8 cellular contexts compared by ENCODE assay signal in genomic region chr3:15427981-15428380, GRCh38. TPM values are rescaled to one million over a fixed set of nuclear protein-coding genes. Genes with fewer than 3 reads are reported as not detected.
A peak's percentile ranks its signal among the peaks of the same experiment; 100 is the strongest.
DNase-seq lines count a peak whose midpoint lies in the region; ATAC-seq lines count a peak whose summit lies in the region.

No MANE protein-coding gene starts in this region.

- peaks cover 60% of the 10 kb centered on the region for H3K4me1 Mint-ChIP-seq in activated naive CD8-positive, alpha-beta T cell (ENCODE audit: low read depth)
- H3K4me1 Mint-ChIP-seq in stimulated activated naive CD8-positive, alpha-beta T cell treated with anti-CD3 and anti-CD28 coated beads, Interleukin-15, amount 100 ng/mL, for 72 hours = peaks cover 62% of the 10 kb centered on the region

- H3K27me3 Mint-ChIP-seq in activated naive CD8-positive, alpha-beta T cell = no peaks in the 10 kb centered on the region
- H3K27me3 Mint-ChIP-seq in stimulated activated naive CD8-positive, alpha-beta T cell treated with anti-CD3 and anti-CD28 coated beads, Interleukin-15, amount 100 ng/mL, for 72 hours = no peaks in the 10 kb centered on the region

- H3K27ac Mint-ChIP-seq in activated naive CD8-positive, alpha-beta T cell = peak overlapping the region; percentile 94
- H3K27ac Mint-ChIP-seq in stimulated activated naive CD8-positive, alpha-beta T cell treated with anti-CD3 and anti-CD28 coated beads, Interleukin-15, amount 100 ng/mL, for 72 hours = peak overlapping the region; percentile 98 to 99

- no peak for ATAC-seq in stimulated activated naive CD8-positive, alpha-beta T cell treated with anti-CD3 and anti-CD28 coated beads, Interleukin-15, amount 100 ng/mL, for 72 hours

- no peaks in the 10 kb centered on the region for H3K36me3 Mint-ChIP-seq in activated naive CD8-positive, alpha-beta T cell

- peak; percentile 40 for DNase-seq in HuH-7 (ENCODE audit: low spot score)
- DNase-seq in stimulated activated naive CD8-positive, alpha-beta T cell treated with anti-CD3 and anti-CD28 coated beads, Interleukin-15, amount 100 ng/mL, for 72 hours = no peak
- DNase-seq in NCI-H748 treated with DMSO at 0.1 percent for 48 hours (lab: John Stamatoyannopoulos, UW) = no peak
- DNase-seq in NCI-H446 (lab: John Stamatoyannopoulos, UW) = no peak
- no peak for DNase-seq in effector CD8-positive, alpha-beta T cell (lab: John Stamatoyannopoulos, UW)
- DNase-seq in occipital lobe (lab: John Stamatoyannopoulos, UW) = no peak

- H3K4me3 ChIP-seq in iPS-18c (ENCODE audit: insufficient read depth, low read depth, low read length) = peak overlapping the region; percentile 98

- peak overlapping the region; percentile 95 for H3K4me3 Mint-ChIP-seq in activated naive CD8-positive, alpha-beta T cell
- peak overlapping the region; percentile 93 to 96 for H3K4me3 Mint-ChIP-seq in stimulated activated naive CD8-positive, alpha-beta T cell treated with anti-CD3 and anti-CD28 coated beads, Interleukin-15, amount 100 ng/mL, for 72 hours

- no peaks in the 10 kb centered on the region for H3K9me3 ChIP-seq in iPS-18c (ENCODE audit: control insufficient read depth, insufficient read depth, low read length)

- H3K9me3 Mint-ChIP-seq in activated naive CD8-positive, alpha-beta T cell (ENCODE audit: low read depth) = no peaks in the 10 kb centered on the region
- peaks cover 0 to 6% of the 10 kb centered on the region in 2 donors for H3K9me3 Mint-ChIP-seq in stimulated activated naive CD8-positive, alpha-beta T cell treated with anti-CD3 and anti-CD28 coated beads, Interleukin-15, amount 100 ng/mL, for 72 hours

RNA-seq across cellular contexts. Expression of gene EAF1, which starts 0.6 kb away (rescaled TPM):
- 30.7 TPM for total RNA-seq in occipital lobe

RNA-seq across cellular contexts. Expression of gene METTL6, which starts 0.6 kb away (rescaled TPM):
- 89.2 TPM for total RNA-seq in occipital lobe
